In the genomic region with DNA sequence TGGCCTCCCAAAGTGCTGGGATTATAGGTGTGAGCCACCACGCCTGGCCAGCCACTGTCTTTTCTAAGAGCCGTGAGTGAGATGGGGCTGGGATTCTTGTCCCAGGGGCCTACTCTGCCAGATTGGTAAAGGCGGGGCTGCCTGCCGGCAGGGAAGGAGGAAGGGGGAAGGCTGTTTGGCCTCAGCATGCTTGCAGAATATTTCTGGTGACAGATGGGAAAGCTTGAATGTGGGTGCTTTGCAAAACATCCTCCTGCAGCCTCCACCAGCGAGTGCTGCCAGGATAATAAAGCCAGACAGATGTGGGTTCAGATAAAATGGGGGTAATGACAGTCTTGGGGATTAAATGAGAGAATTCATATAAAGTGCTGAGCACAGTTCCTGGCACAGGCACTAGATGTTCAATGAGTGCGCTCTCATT, we compare ENCODE assay signal across 24 cellular contexts. TPM values are rescaled to one million over a fixed set of nuclear protein-coding genes. Genes with fewer than 3 reads are reported as not detected.
DNase-seq lines count a peak whose midpoint lies in the region; ATAC-seq and TF ChIP-seq lines count a peak whose summit lies in the region.
"Had no signal": no experiment of that assay in that cellular context is flagged by ENCODE, and none has a peak within 500 bp of the region (broad histone marks: within the 10 kb centered on the region; RNA-seq: fewer than 3 reads in every experiment).

No MANE protein-coding gene starts in this region.

- H3K9ac ChIP-seq in adipocyte (ENCODE audit: low read length), result peak overlapping the region; percentile 39

- H3K9me3 ChIP-seq in right cardiac atrium (ENCODE audit: control insufficient read depth, low read length), result no peaks in the 10 kb centered on the region
- no peaks in the 10 kb centered on the region for H3K9me3 ChIP-seq in adipocyte (ENCODE audit: control insufficient read depth, low read length)
- H3K9me3 ChIP-seq: Caco-2 had no signal

- peaks cover 20% of the 10 kb centered on the region for H3K4me1 Mint-ChIP-seq in mesothelial cell of epicardium
- no peaks in the 10 kb centered on the region for H3K4me1 Mint-ChIP-seq in activated CD4-positive, alpha-beta memory T cell treated with anti-CD3 and anti-CD28 coated beads for 36 hours (ENCODE audit: low read depth)

- no peak overlapping the region for H3K4me3 Mint-ChIP-seq in mesothelial cell of epicardium
- H3K4me3 Mint-ChIP-seq in activated CD4-positive, alpha-beta memory T cell treated with anti-CD3 and anti-CD28 coated beads for 36 hours, result no peak overlapping the region
- H3K4me3 Mint-ChIP-seq: activated CD8-positive, alpha-beta T cell treated with anti-CD3 and anti-CD28 coated beads for 36 hours; dendritic cell treated with granulocyte-macrophage colony-stimulating factor and Interleukin-4, amounts not matched to agents 40 ng/mL and 50 ng/mL, for 4 days; HFFc6 had no signal

- peak overlapping the region; percentile 88 for H3K27ac Mint-ChIP-seq in mesothelial cell of epicardium
- no peak overlapping the region for H3K27ac Mint-ChIP-seq in activated CD4-positive, alpha-beta memory T cell treated with anti-CD3 and anti-CD28 coated beads for 36 hours
- H3K27ac Mint-ChIP-seq: activated CD8-positive, alpha-beta T cell treated with anti-CD3 and anti-CD28 coated beads for 36 hours; dendritic cell treated with granulocyte-macrophage colony-stimulating factor and Interleukin-4, amounts not matched to agents 40 ng/mL and 50 ng/mL, for 4 days; HFFc6 had no signal

- peaks cover 15% of the 10 kb centered on the region for H3K9me3 Mint-ChIP-seq in mesothelial cell of epicardium
- peaks cover 5% of the 10 kb centered on the region for H3K9me3 Mint-ChIP-seq in activated CD4-positive, alpha-beta memory T cell treated with anti-CD3 and anti-CD28 coated beads for 36 hours

- CTCF ChIA-PET in activated CD4-positive, alpha-beta memory T cell treated with anti-CD3 and anti-CD28 coated beads for 36 hours (lab: Charles Lee), result interaction anchor here (2.5 kb wide), 1 partner anchor 12 kb away, joined by 15 read pairs; no protein-coding TSS in a partner anchor

- WGBS in right cardiac atrium, result 58% methylated on average over 6 of the region's 6 CpGs

- ATAC-seq in left ventricle myocardium superior (peak; percentile 28), right cardiac atrium (no peak), HG02798 (IDR thresholded peaks at IDR 0.05; ENCODE audit: poor library complexity, unreplicated experiment) (no peak)
- ATAC-seq: activated CD8-positive, alpha-beta T cell treated with anti-CD3 and anti-CD28 coated beads for 36 hours; stimulated activated naive CD8-positive, alpha-beta T cell treated with anti-CD3 and anti-CD28 coated beads, Interleukin-15, Interleukin-2, amounts not matched to agents 100 U/mL and 50 U/mL, for 24 hours had no signal

- H3K4me3 ChIP-seq in right cardiac atrium (ENCODE audit: low read length), result no peak overlapping the region
- H3K4me3 ChIP-seq in adipocyte (ENCODE audit: low read length), result peak overlapping the region; percentile 7
- H3K4me3 ChIP-seq: cardiac muscle cell, heart right ventricle had no signal

- H3K4me1 ChIP-seq in right cardiac atrium (ENCODE audit: control insufficient read depth, insufficient read depth, low read length) (no peaks in the 10 kb centered on the region), adipocyte (ENCODE audit: control insufficient read depth, insufficient read depth, low read length) (peaks cover 14% of the 10 kb centered on the region)

- no peaks in the 10 kb centered on the region for H3K36me3 Mint-ChIP-seq in mesothelial cell of epicardium
- no peaks in the 10 kb centered on the region for H3K36me3 Mint-ChIP-seq in activated CD4-positive, alpha-beta memory T cell treated with anti-CD3 and anti-CD28 coated beads for 36 hours

- DNase-seq in left ventricle myocardium superior (no peak), right cardiac atrium (no peak), adipocyte (ENCODE audit: low read depth) (no peak), mesothelial cell of epicardium (ENCODE audit: low spot score in 2 of 2, unreplicated experiment in 2 of 2) (no peak), NCI-H2029 treated with DMSO at 0.1 percent for 48 hours (lab: John Stamatoyannopoulos, UW) (no peak), NCI-H1092 (lab: John Stamatoyannopoulos, UW) (no peak)
- DNase-seq in activated CD4-positive, alpha-beta memory T cell treated with anti-CD3 and anti-CD28 coated beads for 36 hours, result no peak
- DNase-seq: activated CD8-positive, alpha-beta T cell treated with anti-CD3 and anti-CD28 coated beads for 36 hours; activated naive CD4-positive, alpha-beta T cell; Caco-2; heart right ventricle; HFFc6; NCI-H2081 treated with DMSO at 0.1 percent for 48 hours; NCI-H510A treated with DMSO at 0.1 percent for 48 hours; retina; stimulated activated CD4-positive, alpha-beta T cell treated with anti-CD3 and anti-CD28 coated beads, Interleukin-4, amount 100 ng/mL, for 4 hours; stimulated activated naive CD8-positive, alpha-beta T cell treated with anti-CD3 and anti-CD28 coated beads, Interleukin-15, Interleukin-2, amounts not matched to agents 100 U/mL and 50 U/mL, for 24 hours; trophoblast cell had no signal

- no peak overlapping the region for H3K27ac ChIP-seq in right cardiac atrium (ENCODE audit: low read length)
- H3K27ac ChIP-seq: cardiac muscle cell, heart right ventricle had no signal

- no peak for TF ChIP-seq CTCF in mesothelial cell of epicardium (IDR thresholded peaks at IDR 0.05; ENCODE audit: unreplicated experiment)

- H3K27me3 Mint-ChIP-seq in mesothelial cell of epicardium (ENCODE audit: low read depth), result no peaks in the 10 kb centered on the region
- no peaks in the 10 kb centered on the region for H3K27me3 Mint-ChIP-seq in activated CD4-positive, alpha-beta memory T cell treated with anti-CD3 and anti-CD28 coated beads for 36 hours
- H3K27me3 Mint-ChIP-seq: activated CD8-positive, alpha-beta T cell treated with anti-CD3 and anti-CD28 coated beads for 36 hours had no signal

- H3K27me3 ChIP-seq in right cardiac atrium (ENCODE audit: control insufficient read depth, insufficient read depth) (no peaks in the 10 kb centered on the region), adipocyte (replicated peaks; ENCODE audit: control insufficient read depth, insufficient read depth, low read length) (no peaks in the 10 kb centered on the region)
- H3K27me3 ChIP-seq: cardiac muscle cell, heart right ventricle had no signal

- H3K36me3 ChIP-seq in adipocyte (ENCODE audit: control insufficient read depth, insufficient read depth, low read length, severe bottlenecking), result no peaks in the 10 kb centered on the region
- H3K36me3 ChIP-seq: cardiac muscle cell had no signal

- intact Hi-C loops in left ventricle myocardium superior (cut with micrococcal nuclease) (no loop called here), right cardiac atrium (cut with DNase I) (no loop called here)
- intact Hi-C loops in activated CD4-positive, alpha-beta memory T cell treated with anti-CD3 and anti-CD28 coated beads for 36 hours (cut with micrococcal nuclease), result no loop called here

- POLR2A ChIA-PET in activated CD4-positive, alpha-beta memory T cell treated with anti-CD3 and anti-CD28 coated beads for 36 hours (lab: Charles Lee), result no interaction called here

RNA-seq across cellular contexts. Expression of gene ACOX2, which starts 19.8 kb away (rescaled TPM):
- 41.4 TPM for total RNA-seq in left ventricle myocardium superior
- total RNA-seq in right cardiac atrium, result 10 to 100 TPM; 23.4 to 42.2 (median 40.6) TPM
- polyA plus RNA-seq in right cardiac atrium, result 33.9 TPM
- 29.4 to 31.0 TPM (median 30.9 TPM) in 3 replicates for total RNA-seq in mesothelial cell of epicardium
- not detected for total RNA-seq in activated CD4-positive, alpha-beta memory T cell treated with anti-CD3 and anti-CD28 coated beads for 36 hours
- total RNA-seq: activated CD8-positive, alpha-beta T cell treated with anti-CD3 and anti-CD28 coated beads for 36 hours had no signal

RNA-seq across cellular contexts. Expression of gene FAM107A, which starts 20.4 kb away (rescaled TPM):
- 78.0 TPM for total RNA-seq in left ventricle myocardium superior
- total RNA-seq in right cardiac atrium, result 10 to 100 TPM; 38.0 to 80.8 (median 58.0) TPM
- polyA plus RNA-seq in right cardiac atrium, result 52.7 TPM
- total RNA-seq in mesothelial cell of epicardium, result not detected in 3 replicates
- total RNA-seq in activated CD4-positive, alpha-beta memory T cell treated with anti-CD3 and anti-CD28 coated beads for 36 hours, result not detected
- total RNA-seq: A172; activated CD8-positive, alpha-beta T cell treated with anti-CD3 and anti-CD28 coated beads for 36 hours; Caco-2; cardiac muscle cell; LHCN-M2; mononuclear cell had no signal
- polyA plus RNA-seq: cardiac muscle cell had no signal

Comparison
In these comparisons a context has a peak if more than half of its experiments do, and no peak if none do; other contexts are left out.
1. RNA of gene ACOX2, which starts 19.8 kb away (total RNA-seq): 41.4 TPM in left ventricle myocardium superior (single experiment), 23.4 to 42.2 TPM in right cardiac atrium and 29.4 to 31.0 TPM in mesothelial cell of epicardium; not detected in activated CD4-positive, alpha-beta memory T cell treated with anti-CD3 and anti-CD28 coated beads for 36 hours; every median in the first group is over 10 times any median in the second.
2. RNA of gene FAM107A, which starts 20.4 kb away (total RNA-seq): 78.0 TPM in left ventricle myocardium superior (single experiment) and 38.0 to 80.8 TPM in right cardiac atrium; not detected in mesothelial cell of epicardium and not detected in activated CD4-positive, alpha-beta memory T cell treated with anti-CD3 and anti-CD28 coated beads for 36 hours; every median in the first group is over 10 times any median in the second.